In the genomic region with DNA sequence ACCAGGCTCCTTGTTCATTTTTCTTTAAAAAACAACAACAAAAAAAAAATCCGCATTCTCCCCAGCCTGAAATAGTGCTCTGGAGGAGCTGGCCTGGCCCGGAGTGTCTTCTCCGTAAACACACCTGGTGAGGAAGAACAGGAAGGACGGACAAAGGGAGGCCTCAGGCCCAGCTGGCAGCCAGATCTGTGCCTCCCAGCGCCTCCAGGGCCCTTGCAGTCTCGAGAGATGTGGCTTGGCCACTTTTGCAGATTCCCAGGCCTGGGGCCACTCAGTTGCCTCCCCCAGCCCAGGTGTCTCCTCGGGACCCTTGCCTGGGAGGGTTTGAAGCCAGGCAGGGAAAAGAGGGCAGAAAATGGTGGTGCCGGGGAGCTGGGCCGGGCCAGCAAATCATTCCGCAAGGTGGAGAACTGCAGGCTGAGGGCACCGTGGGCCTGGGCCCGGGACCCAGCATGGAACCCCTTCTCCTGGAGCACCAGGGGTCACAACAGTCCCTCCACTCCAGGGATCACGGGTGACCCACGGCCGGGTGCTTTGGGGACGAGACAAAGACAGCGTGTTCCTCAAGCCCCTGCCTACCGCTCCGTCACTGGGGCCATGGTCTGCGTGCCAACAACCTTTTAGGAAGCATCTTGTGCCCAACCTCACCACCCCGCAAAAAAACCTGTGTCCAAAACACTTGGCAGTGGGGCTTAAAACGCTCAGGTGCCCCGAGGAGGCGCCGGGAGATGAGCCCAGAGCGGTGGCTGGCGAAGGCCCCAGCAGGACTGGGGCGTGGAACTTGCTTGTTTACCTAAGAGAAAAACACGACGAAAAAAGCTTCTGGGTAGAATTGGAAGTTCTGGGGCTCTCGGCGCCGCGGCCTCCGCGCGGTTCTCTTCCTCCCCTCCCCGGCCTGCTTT, we compare ENCODE assay signal across 8 cellular contexts.
DNase-seq lines count a peak whose midpoint lies in the region; ATAC-seq and TF ChIP-seq lines count a peak whose summit lies in the region.

No MANE protein-coding gene starts in this region.

- no peaks in the 10 kb centered on the region for H3K36me3 ChIP-seq in esophagus (ENCODE audit: control insufficient read depth in 2 of 2, insufficient read depth in 2 of 2, low read length in 1 of 2)

- peak overlapping the region; percentile 98 to 99 for H3K27ac ChIP-seq in esophagus (ENCODE audit: low read depth in 2 of 2, low read length in 1 of 2)

- H3K4me3 ChIP-seq in WI38 (ENCODE audit: low read depth, low read length) (peak overlapping the region; percentile 71), esophagus (ENCODE audit: low read depth in 1 of 2, low read length in 2 of 2) (peak overlapping the region; percentile 69 to 85)

- H3K27ac Mint-ChIP-seq in naive B cell, result peak overlapping the region; percentile 49 to 95 (median 82)

- ATAC-seq in naive B cell (ENCODE audit: low read depth in 2 of 2), result peak; percentile 49 to 57
- ATAC-seq in GM19035 (IDR thresholded peaks at IDR 0.05; ENCODE audit: unreplicated experiment), result no peak

- H3K36me3 Mint-ChIP-seq in naive B cell, result no peaks in the 10 kb centered on the region

- peaks cover 32 to 41% (median 36%) of the 10 kb centered on the region in 3 donors for H3K4me1 Mint-ChIP-seq in naive B cell

- no peaks in the 10 kb centered on the region for H3K9me3 Mint-ChIP-seq in naive B cell

- H3K4me3 Mint-ChIP-seq in naive B cell, result peak overlapping the region; percentile 87 to 93 (median 91)

- WGBS in esophagus, 2 donors, result 6 to 20% methylated on average over 38 of the region's 38 CpGs

- H3K9me3 ChIP-seq in esophagus (ENCODE audit: control insufficient read depth in 2 of 2, insufficient read depth in 1 of 2, low read depth in 1 of 2, low read length in 1 of 2), result no peaks in the 10 kb centered on the region

- no peaks in the 10 kb centered on the region for H3K27me3 Mint-ChIP-seq in naive B cell

- H3K4me1 ChIP-seq in esophagus (ENCODE audit: control insufficient read depth in 2 of 2, insufficient read depth in 2 of 2, low read length in 1 of 2), result peaks cover 9 to 22% of the 10 kb centered on the region in 2 donors

- no peaks in the 10 kb centered on the region for H3K27me3 ChIP-seq in esophagus (ENCODE audit: control insufficient read depth in 1 of 2, insufficient read depth in 2 of 2, low read length in 2 of 2)

- TF ChIP-seq CTCF in WI38 (IDR thresholded peaks at IDR 0.05; ENCODE audit: low read depth, low read length), result no peak

- DNase-seq in DMS79 (lab: John Stamatoyannopoulos, UW) (peak; percentile 53), DMS79 treated with DMSO at 0.1 percent for 48 hours (lab: John Stamatoyannopoulos, UW) (no peak), naive B cell (no peak), GDM1 (lab: John Stamatoyannopoulos, UW) (no peak), NCI-H2171 (lab: John Stamatoyannopoulos, UW) (no peak)
